Comparison of ENCODE assay signal across 35 cellular contexts in the genomic region with DNA sequence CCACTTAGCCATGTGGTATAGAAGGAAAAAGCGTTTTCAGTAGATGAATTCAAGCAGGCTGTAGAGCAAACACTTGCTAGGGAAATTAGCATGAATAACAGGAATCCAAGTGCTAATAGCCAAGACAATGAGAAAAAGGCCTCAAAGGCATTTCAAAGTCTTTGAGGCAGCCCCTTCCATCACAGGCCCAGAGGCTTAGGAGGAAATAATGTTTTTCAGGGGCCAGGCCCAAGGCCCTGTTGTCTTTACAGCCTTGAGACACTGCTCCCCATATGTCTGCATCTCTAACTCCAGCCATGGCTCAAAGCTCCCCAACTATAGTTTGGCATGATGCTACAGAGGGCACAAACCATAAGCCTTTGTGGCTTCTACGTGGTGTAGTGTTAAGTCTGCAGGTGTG.
"Had no signal": no experiment of that assay in that cellular context is flagged by ENCODE, and none has a peak within 500 bp of the region (broad histone marks: within the 10 kb centered on the region; RNA-seq: fewer than 3 reads in every experiment).

No MANE protein-coding gene starts in this region.

- H3K9me3 ChIP-seq: ascending aorta had no signal

- H3K4me3 Mint-ChIP-seq: activated B cell treated with CpG ODN at 0.5 μM for 24 hours; activated CD4-positive, alpha-beta memory T cell treated with anti-CD3 and anti-CD28 coated beads for 36 hours; activated CD4-positive, alpha-beta T cell treated with anti-CD3 and anti-CD28 coated beads, Interleukin-2, amount 10 ng/mL, durations not matched to agents 24 days and 14 days; activated CD8-positive, alpha-beta T cell treated with anti-CD3 and anti-CD28 coated beads for 36 hours; activated naive CD4-positive, alpha-beta T cell treated with anti-CD3 and anti-CD28 coated beads, Interleukin-2, amount 10 ng/mL, durations not matched to agents 7 days and 5 days; activated naive CD4-positive, alpha-beta T cell treated with anti-CD3 and anti-CD28 coated beads, Interleukin-2, amount 50 U/mL, for 24 hours; activated naive CD8-positive, alpha-beta T cell; activated naive CD8-positive, alpha-beta T cell treated with anti-CD3 and anti-CD28 coated beads, Interleukin-2, amount 10 ng/mL, durations not matched to agents 7 days and 5 days; activated naive CD8-positive, alpha-beta T cell treated with anti-CD3 and anti-CD28 coated beads, Interleukin-2, amount 50 U/mL, for 24 hours; activated T-cell treated with anti-CD3 and anti-CD28 coated beads, Interleukin-2, amount 50 U/mL, for 4 hours; activated T-cell treated with anti-CD3 and anti-CD28 coated beads, Interleukin-2, amount 50 U/mL, for 72 hours; activated T-helper 1 cell treated with anti-CD3 and anti-CD28 coated beads, Interleukin-12 subunit alpha, Interleukin-12 subunit beta, Interleukin-2, Interleukin-4 antibody, amounts not matched to agents 30 ng/mL and 10 ng/mL and 1 ng/mL, durations not matched to agents 14 hours and 24 hours and 36 hours; activated T-helper 17 cell treated with anti-CD3 and anti-CD28 coated beads, Interleukin-2, amount 50 U/mL, for 72 hours; brain; central memory CD8-positive, alpha-beta T cell; T-cell; T-helper 17 cell had no signal

- H3K27ac ChIP-seq: ascending aorta, cardiac muscle cell, VCaP had no signal

- H3K4me1 Mint-ChIP-seq: activated B cell treated with CpG ODN at 0.5 μM for 24 hours; activated CD4-positive, alpha-beta T cell treated with anti-CD3 and anti-CD28 coated beads, Interleukin-2, amount 10 ng/mL, durations not matched to agents 24 days and 14 days; activated naive CD4-positive, alpha-beta T cell treated with anti-CD3 and anti-CD28 coated beads, Interleukin-2, amount 10 ng/mL, durations not matched to agents 7 days and 5 days; activated naive CD4-positive, alpha-beta T cell treated with anti-CD3 and anti-CD28 coated beads, Interleukin-2, amount 50 U/mL, for 24 hours; activated naive CD8-positive, alpha-beta T cell treated with anti-CD3 and anti-CD28 coated beads, Interleukin-2, amount 10 ng/mL, durations not matched to agents 7 days and 5 days; activated naive CD8-positive, alpha-beta T cell treated with anti-CD3 and anti-CD28 coated beads, Interleukin-2, amount 50 U/mL, for 24 hours; activated T-helper 17 cell treated with anti-CD3 and anti-CD28 coated beads, Interleukin-2, amount 50 U/mL, for 72 hours; brain; central memory CD8-positive, alpha-beta T cell; T-cell; T-helper 17 cell had no signal

- H3K4me1 ChIP-seq: ascending aorta had no signal

- H3K27ac Mint-ChIP-seq: activated B cell treated with CpG ODN at 0.5 μM for 24 hours; activated CD4-positive, alpha-beta memory T cell treated with anti-CD3 and anti-CD28 coated beads for 36 hours; activated CD4-positive, alpha-beta T cell treated with anti-CD3 and anti-CD28 coated beads, Interleukin-2, amount 10 ng/mL, durations not matched to agents 24 days and 14 days; activated CD8-positive, alpha-beta T cell treated with anti-CD3 and anti-CD28 coated beads for 36 hours; activated naive CD4-positive, alpha-beta T cell treated with anti-CD3 and anti-CD28 coated beads, Interleukin-2, amount 10 ng/mL, durations not matched to agents 7 days and 5 days; activated naive CD4-positive, alpha-beta T cell treated with anti-CD3 and anti-CD28 coated beads, Interleukin-2, amount 50 U/mL, for 24 hours; activated naive CD8-positive, alpha-beta T cell; activated naive CD8-positive, alpha-beta T cell treated with anti-CD3 and anti-CD28 coated beads, Interleukin-2, amount 10 ng/mL, durations not matched to agents 7 days and 5 days; activated naive CD8-positive, alpha-beta T cell treated with anti-CD3 and anti-CD28 coated beads, Interleukin-2, amount 50 U/mL, for 24 hours; activated T-cell treated with anti-CD3 and anti-CD28 coated beads, Interleukin-2, amount 50 U/mL, for 72 hours; activated T-helper 1 cell treated with anti-CD3 and anti-CD28 coated beads, Interleukin-12 subunit alpha, Interleukin-12 subunit beta, Interleukin-2, Interleukin-4 antibody, amounts not matched to agents 30 ng/mL and 10 ng/mL and 1 ng/mL, durations not matched to agents 14 hours and 24 hours and 36 hours; activated T-helper 17 cell treated with anti-CD3 and anti-CD28 coated beads, Interleukin-2, amount 50 U/mL, for 72 hours; brain; T-cell; T-helper 17 cell had no signal

- H3K4me3 ChIP-seq: ascending aorta, cardiac muscle cell had no signal

- H3K36me3 ChIP-seq: ascending aorta, cardiac muscle cell had no signal

- FAIRE-seq: bronchial epithelial cell, TTC549 had no signal

- H3K27me3 ChIP-seq: ascending aorta, cardiac muscle cell had no signal

- DNase-seq: activated B cell treated with CpG ODN at 0.5 μM for 24 hours; activated CD4-positive, alpha-beta memory T cell treated with anti-CD3 and anti-CD28 coated beads for 36 hours; activated CD4-positive, alpha-beta T cell treated with anti-CD3 and anti-CD28 coated beads for 4 hours; activated CD4-positive, alpha-beta T cell treated with anti-CD3 and anti-CD28 coated beads, Interleukin-2, amount 10 ng/mL, durations not matched to agents 24 days and 14 days; activated CD4-positive, alpha-beta T cell treated with anti-CD3 and anti-CD28 coated beads, Interleukin-2, amount 50 U/mL, for 1 hour; activated CD4-positive, CD25-positive, alpha-beta regulatory T cell treated with anti-CD3 and anti-CD28 coated beads, Interleukin-2, amount 50 U/mL, for 72 hours; activated CD8-positive, alpha-beta memory T cell treated with anti-CD3 and anti-CD28 coated beads, Interleukin-2, amount 50 U/mL, for 4 hours; activated CD8-positive, alpha-beta T cell treated with anti-CD3 and anti-CD28 coated beads for 36 hours; activated effector memory CD4-positive, alpha-beta T cell treated with anti-CD3 and anti-CD28 coated beads, Interleukin-2, amount 50 U/mL, for 16 hours; activated naive CD4-positive, alpha-beta T cell treated with anti-CD3 and anti-CD28 coated beads, Interleukin-2, amount 10 ng/mL, durations not matched to agents 7 days and 5 days; activated naive CD4-positive, alpha-beta T cell treated with Interleukin-2 at 50 U/mL for 16 hours; activated naive CD8-positive, alpha-beta T cell treated with anti-CD3 and anti-CD28 coated beads, Interleukin-2, amount 10 ng/mL, durations not matched to agents 7 days and 5 days; activated naive CD8-positive, alpha-beta T cell treated with anti-CD3 and anti-CD28 coated beads, Interleukin-2, amount 50 U/mL, for 24 hours; activated T-cell treated with anti-CD3 and anti-CD28 coated beads for 4 hours; activated T-cell treated with anti-CD3 and anti-CD28 coated beads, Interleukin-2, amount 50 U/mL, for 1 hour; activated T-cell treated with anti-CD3 and anti-CD28 coated beads, Interleukin-2, amount 50 U/mL, for 4 hours; activated T-cell treated with anti-CD3 and anti-CD28 coated beads, Interleukin-2, amount 50 U/mL, for 72 hours; amygdala; anterior cingulate cortex; caudate nucleus; cerebellar nuclear complex; T-cell; T-helper 17 cell; T-helper 9 cell had no signal

- ATAC-seq: activated CD8-positive, alpha-beta T cell treated with anti-CD3 and anti-CD28 coated beads for 36 hours; activated naive CD8-positive, alpha-beta T cell treated with anti-CD3 and anti-CD28 coated beads, Interleukin-2, amount 50 U/mL, for 24 hours; activated T-cell treated with anti-CD3 and anti-CD28 coated beads, Interleukin-2, amount 50 U/mL, for 4 hours; activated T-cell treated with anti-CD3 and anti-CD28 coated beads, Interleukin-2, amount 50 U/mL, for 72 hours; activated T-helper 17 cell treated with anti-CD3 and anti-CD28 coated beads, Interleukin-2, amount 50 U/mL, for 72 hours; T-cell; T-helper 17 cell had no signal

- H3K27me3 Mint-ChIP-seq: activated B cell treated with CpG ODN at 0.5 μM for 24 hours; activated CD4-positive, alpha-beta memory T cell treated with anti-CD3 and anti-CD28 coated beads for 36 hours; activated CD4-positive, alpha-beta T cell treated with anti-CD3 and anti-CD28 coated beads, Interleukin-2, amount 10 ng/mL, durations not matched to agents 24 days and 14 days; activated CD8-positive, alpha-beta T cell treated with anti-CD3 and anti-CD28 coated beads for 36 hours; activated naive CD4-positive, alpha-beta T cell treated with anti-CD3 and anti-CD28 coated beads, Interleukin-2, amount 10 ng/mL, durations not matched to agents 7 days and 5 days; activated naive CD4-positive, alpha-beta T cell treated with anti-CD3 and anti-CD28 coated beads, Interleukin-2, amount 50 U/mL, for 24 hours; activated naive CD8-positive, alpha-beta T cell; activated naive CD8-positive, alpha-beta T cell treated with anti-CD3 and anti-CD28 coated beads, Interleukin-2, amount 10 ng/mL, durations not matched to agents 7 days and 5 days; activated naive CD8-positive, alpha-beta T cell treated with anti-CD3 and anti-CD28 coated beads, Interleukin-2, amount 50 U/mL, for 24 hours; activated T-helper 17 cell treated with anti-CD3 and anti-CD28 coated beads, Interleukin-2, amount 50 U/mL, for 72 hours; brain; central memory CD8-positive, alpha-beta T cell; T-cell; T-helper 17 cell had no signal

- H3K36me3 Mint-ChIP-seq: activated CD4-positive, alpha-beta memory T cell treated with anti-CD3 and anti-CD28 coated beads for 36 hours; activated naive CD4-positive, alpha-beta T cell treated with anti-CD3 and anti-CD28 coated beads, Interleukin-2, amount 10 ng/mL, durations not matched to agents 7 days and 5 days; activated naive CD4-positive, alpha-beta T cell treated with anti-CD3 and anti-CD28 coated beads, Interleukin-2, amount 50 U/mL, for 24 hours; activated naive CD8-positive, alpha-beta T cell; activated naive CD8-positive, alpha-beta T cell treated with anti-CD3 and anti-CD28 coated beads, Interleukin-2, amount 10 ng/mL, durations not matched to agents 7 days and 5 days; brain; T-cell had no signal
